ENCODE assay signal across 22 cellular contexts in the genomic region with DNA sequence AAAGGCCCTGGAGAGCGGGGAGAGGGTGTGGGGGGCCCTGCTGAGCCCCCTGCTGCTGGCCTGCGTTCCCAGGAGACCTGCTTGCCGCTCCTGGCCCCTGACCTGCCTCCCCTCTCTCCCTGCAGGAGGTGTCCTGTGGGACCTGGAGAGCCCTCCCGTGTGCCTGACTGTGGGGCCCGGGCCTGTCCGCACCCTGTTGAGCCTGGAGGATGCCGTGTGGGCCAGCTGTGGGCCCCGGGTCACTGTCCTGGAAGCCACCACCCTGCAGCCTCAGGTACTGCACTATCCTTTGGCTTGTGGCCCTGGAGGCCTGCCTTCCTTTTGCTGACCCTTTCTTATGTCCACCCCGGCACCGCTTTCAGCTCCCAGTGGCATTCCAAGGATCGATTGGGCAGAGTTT.
"Had no signal": no experiment of that assay in that cellular context is flagged by ENCODE, and none has a peak within 500 bp of the region (broad histone marks: within the 10 kb centered on the region; RNA-seq: fewer than 3 reads in every experiment).

No MANE protein-coding gene starts in this region.

- H3K36me3 Mint-ChIP-seq: activated naive CD8-positive, alpha-beta T cell treated with anti-CD3 and anti-CD28 coated beads, Interleukin-2, amount 10 ng/mL, durations not matched to agents 7 days and 5 days; naive B cell; T-cell had no signal

- H3K4me3 ChIP-seq: lower lobe of right lung, upper lobe of left lung had no signal

- H3K9me3 Mint-ChIP-seq: activated naive CD8-positive, alpha-beta T cell treated with anti-CD3 and anti-CD28 coated beads, Interleukin-2, amount 10 ng/mL, durations not matched to agents 7 days and 5 days; activated T-cell treated with anti-CD3 and anti-CD28 coated beads, Interleukin-2, amount 50 U/mL, for 24 hours; activated T-helper 17 cell treated with anti-CD3 and anti-CD28 coated beads, Interleukin-2, amount 50 U/mL, for 72 hours; naive B cell; T-cell; T-helper 2 cell treated with Interferon-gamma antibody and Interleukin-4, amounts not matched to agents 5 μg/mL and 100 μg/mL, for 36 hours had no signal

- H3K27me3 Mint-ChIP-seq: activated naive CD8-positive, alpha-beta T cell treated with anti-CD3 and anti-CD28 coated beads, Interleukin-2, amount 10 ng/mL, durations not matched to agents 7 days and 5 days; activated T-cell treated with anti-CD3 and anti-CD28 coated beads, Interleukin-2, amount 50 U/mL, for 24 hours; T-cell had no signal

- DNase-seq: activated CD4-positive, alpha-beta T cell treated with anti-CD3 and anti-CD28 coated beads, Interleukin-2, amount 50 U/mL, for 4 hours; activated CD8-positive, alpha-beta memory T cell treated with anti-CD3 and anti-CD28 coated beads for 24 hours; activated CD8-positive, alpha-beta memory T cell treated with anti-CD3 and anti-CD28 coated beads, Interleukin-2, amount 50 U/mL, for 4 hours; activated naive CD4-positive, alpha-beta T cell; activated naive CD8-positive, alpha-beta T cell treated with anti-CD3 and anti-CD28 coated beads, Interleukin-2, amount 10 ng/mL, durations not matched to agents 7 days and 5 days; activated T-cell treated with anti-CD3 and anti-CD28 coated beads, Interleukin-2, amount 50 U/mL, for 24 hours; amniotic stem cell; cerebellar nuclear complex; cortex of kidney; erythroblast; foreskin fibroblast; kidney; lower lobe of right lung; naive B cell; occipital lobe; stimulated activated CD4-positive, alpha-beta T cell treated with anti-CD3 and anti-CD28 coated beads, Interleukin-4, amount 100 ng/mL, for 24 hours; stimulated activated naive CD4-positive, alpha-beta T cell treated with Interleukin-2 at 50 U/mL for 16 hours; T-cell; upper lobe of left lung had no signal

- H3K4me1 Mint-ChIP-seq: activated naive CD8-positive, alpha-beta T cell treated with anti-CD3 and anti-CD28 coated beads, Interleukin-2, amount 10 ng/mL, durations not matched to agents 7 days and 5 days; activated T-helper 17 cell treated with anti-CD3 and anti-CD28 coated beads, Interleukin-2, amount 50 U/mL, for 72 hours; naive B cell; T-cell had no signal

- H3K27me3 ChIP-seq: upper lobe of left lung had no signal

- H3K27ac Mint-ChIP-seq: activated naive CD8-positive, alpha-beta T cell treated with anti-CD3 and anti-CD28 coated beads, Interleukin-2, amount 10 ng/mL, durations not matched to agents 7 days and 5 days; activated T-cell treated with anti-CD3 and anti-CD28 coated beads, Interleukin-2, amount 50 U/mL, for 24 hours; activated T-helper 17 cell treated with anti-CD3 and anti-CD28 coated beads, Interleukin-2, amount 50 U/mL, for 72 hours; naive B cell; T-cell; T-helper 2 cell treated with Interferon-gamma antibody and Interleukin-4, amounts not matched to agents 5 μg/mL and 100 μg/mL, for 36 hours had no signal

- ATAC-seq: activated T-helper 17 cell treated with anti-CD3 and anti-CD28 coated beads, Interleukin-2, amount 50 U/mL, for 72 hours; lower lobe of right lung; T-cell; WTC11 had no signal

- H3K4me3 Mint-ChIP-seq: activated naive CD8-positive, alpha-beta T cell treated with anti-CD3 and anti-CD28 coated beads, Interleukin-2, amount 10 ng/mL, durations not matched to agents 7 days and 5 days; activated T-cell treated with anti-CD3 and anti-CD28 coated beads, Interleukin-2, amount 50 U/mL, for 24 hours; activated T-helper 17 cell treated with anti-CD3 and anti-CD28 coated beads, Interleukin-2, amount 50 U/mL, for 72 hours; naive B cell; T-cell; T-helper 2 cell treated with Interferon-gamma antibody and Interleukin-4, amounts not matched to agents 5 μg/mL and 100 μg/mL, for 36 hours; WTC11 had no signal
